ENCODE assay signal across 13 cellular contexts in genomic region chr9:107242073-107243063, GRCh38. TPM values are rescaled to one million over a fixed set of nuclear protein-coding genes. Genes with fewer than 3 reads are reported as not detected.
A peak's percentile ranks its signal among the peaks of the same experiment; 100 is the strongest.
DNase-seq lines count a peak whose midpoint lies in the region; ATAC-seq and TF ChIP-seq lines count a peak whose summit lies in the region.
"Had no signal": no experiment of that assay in that cellular context is flagged by ENCODE, and none has a peak within 500 bp of the region (broad histone marks: within the 10 kb centered on the region; RNA-seq: fewer than 3 reads in every experiment).

No MANE protein-coding gene starts in this region.

- DNase-seq in COLO668 (lab: John Stamatoyannopoulos, UW; ENCODE audit: unreplicated experiment) (peak; percentile 34), GM12865 (ENCODE audit: low read depth) (peak; percentile 14), NCI-H748 treated with DMSO at 0.1 percent for 48 hours (lab: John Stamatoyannopoulos, UW) (peak; percentile 22), fibroblast of peridontal ligament (ENCODE audit: extremely low read depth) (peak; percentile 50), right cardiac atrium (no peak), GF-D8 (lab: John Stamatoyannopoulos, UW) (no peak)
- DNase-seq: H7, NCI-H1092, SHP77 treated with DMSO at 0.1 percent for 48 hours, transverse colon had no signal

- no peaks in the 10 kb centered on the region for H3K27me3 ChIP-seq in right cardiac atrium (ENCODE audit: control insufficient read depth, insufficient read depth)
- H3K27me3 ChIP-seq: ascending aorta, transverse colon had no signal

- H3K4me3 ChIP-seq in GM12865 (ENCODE audit: low read depth, low read length) (no peak overlapping the region), right cardiac atrium (ENCODE audit: low read length) (no peak overlapping the region)
- H3K4me3 ChIP-seq: ascending aorta, transverse colon had no signal

- no peaks in the 10 kb centered on the region for H3K4me1 ChIP-seq in right cardiac atrium (ENCODE audit: control insufficient read depth, insufficient read depth, low read length)
- H3K4me1 ChIP-seq: ascending aorta had no signal

- no peaks in the 10 kb centered on the region for H3K9me3 ChIP-seq in right cardiac atrium (ENCODE audit: control insufficient read depth, low read length)
- H3K9me3 ChIP-seq: ascending aorta, transverse colon had no signal

- H3K27ac ChIP-seq in right cardiac atrium (ENCODE audit: low read length) = no peak overlapping the region
- H3K27ac ChIP-seq: ascending aorta had no signal

- 60% methylated on average over 4 of the region's 4 CpGs for WGBS in right cardiac atrium

- ATAC-seq in HG03025 (IDR thresholded peaks at IDR 0.05; ENCODE audit: low FRiP score, unreplicated experiment) (no peak), right cardiac atrium (no peak), HG03097 (IDR thresholded peaks at IDR 0.05; ENCODE audit: low FRiP score, unreplicated experiment) (no peak)

- intact Hi-C loops in right cardiac atrium (cut with DNase I) = no loop called here

- TF ChIP-seq CTCF in GM12865 (IDR thresholded peaks at IDR 0.05; ENCODE audit: insufficient read depth, low read depth, low read length, missing control alignments) = no peak

RNA-seq across cellular contexts. Expression of gene RAD23B, which starts 40.7 kb away (rescaled TPM):
- 10 to 100 TPM; 85.4 to 95.0 (median 89.9) TPM for total RNA-seq in right cardiac atrium
- polyA plus RNA-seq in right cardiac atrium = 47.5 TPM

Comparison
In these comparisons a context has a peak if more than half of its experiments do, and no peak if none do; other contexts are left out.
1. DNase-seq: peak in COLO668 (single experiment), GM12865 (single experiment), NCI-H748 treated with DMSO at 0.1 percent for 48 hours (single experiment) and fibroblast of peridontal ligament (single experiment); none in right cardiac atrium (0 of 3) and GF-D8 (single experiment).